Comparison of ENCODE assay signal across 10 cellular contexts in the genomic region with DNA sequence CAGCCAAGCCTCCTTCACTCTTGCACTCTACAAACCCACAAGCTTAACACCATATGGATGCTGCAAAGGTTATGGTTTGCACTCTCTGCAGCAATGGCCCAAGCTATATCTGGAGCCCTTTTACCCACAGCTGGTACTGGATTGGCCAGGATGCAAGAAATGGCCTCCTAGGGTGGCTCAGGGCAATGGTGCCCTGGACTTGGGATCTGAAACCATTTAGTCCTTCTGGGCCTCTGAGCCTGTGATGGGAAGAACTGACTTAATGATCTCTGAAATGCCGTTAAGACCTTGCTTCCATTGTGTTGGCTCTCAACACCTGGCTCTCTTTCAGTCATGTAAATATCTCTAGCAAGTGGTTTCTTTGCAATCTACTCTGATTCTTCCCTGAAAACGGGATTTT.
"Had no signal": no experiment of that assay in that cellular context is flagged by ENCODE, and none has a peak within 500 bp of the region (broad histone marks: within the 10 kb centered on the region; RNA-seq: fewer than 3 reads in every experiment).

No MANE protein-coding gene starts in this region.

- H3K9ac ChIP-seq: GM23248, KMS-11 had no signal

- H3K4me2 ChIP-seq: KMS-11 had no signal

- H3K4me3 ChIP-seq: GM23248 had no signal

- ATAC-seq: HepG2 had no signal

- FAIRE-seq: H54, HepG2 had no signal

- DNase-seq: GM23248, GOT3, H9, HCEC 1CT, HFFc6, KBM-7 had no signal

- H3K27ac ChIP-seq: GM23248, HL-60, KMS-11 had no signal

- H2AFZ ChIP-seq: GM23248 had no signal
